Comparison of ENCODE assay signal across 13 cellular contexts in genomic region chr19:842802-843179, GRCh38. TPM values are rescaled to one million over a fixed set of nuclear protein-coding genes. Genes with fewer than 3 reads are reported as not detected.
"Had no signal": no experiment of that assay in that cellular context is flagged by ENCODE, and none has a peak within 500 bp of the region (broad histone marks: within the 10 kb centered on the region; RNA-seq: fewer than 3 reads in every experiment).

No MANE protein-coding gene starts in this region.

RNA-seq across cellular contexts. Expression of gene PRTN3, which starts 2.0 kb away (rescaled TPM):
- total RNA-seq: activated CD4-positive, alpha-beta T cell treated with anti-CD3 and anti-CD28 coated beads, Interleukin-2, amount 10 ng/mL, durations not matched to agents 24 days and 14 days; activated CD8-positive, alpha-beta memory T cell treated with anti-CD3 and anti-CD28 coated beads for 36 hours; activated CD8-positive, alpha-beta T cell treated with anti-CD3 and anti-CD28 coated beads for 36 hours; activated naive CD8-positive, alpha-beta T cell treated with anti-CD3 and anti-CD28 coated beads for 36 hours; activated T-cell treated with anti-CD3 and anti-CD28 coated beads, Interleukin-2, amount 50 U/mL, for 72 hours; activated T-helper 17 cell treated with anti-CD3 and anti-CD28 coated beads, Interleukin-2, amount 50 U/mL, for 72 hours; aorta; chondrocyte; LHCN-M2; SJCRH30; T-helper 1 cell treated with Interleukin-12 subunit alpha and Interleukin-12 subunit beta and Interleukin-4 antibody, amounts not matched to agents 30 ng/mL and 1 ng/mL, for 36 hours; T-helper 2 cell treated with Interferon-gamma antibody and Interleukin-4, amounts not matched to agents 100 ng/mL and 5 ng/mL, for 36 hours had no signal
- polyA plus RNA-seq: aorta had no signal

RNA-seq across cellular contexts. Expression of gene ELANE, which starts 9.3 kb away (rescaled TPM):
- total RNA-seq: activated CD4-positive, alpha-beta T cell treated with anti-CD3 and anti-CD28 coated beads, Interleukin-2, amount 10 ng/mL, durations not matched to agents 24 days and 14 days; activated CD8-positive, alpha-beta memory T cell treated with anti-CD3 and anti-CD28 coated beads for 36 hours; activated CD8-positive, alpha-beta T cell treated with anti-CD3 and anti-CD28 coated beads for 36 hours; activated naive CD8-positive, alpha-beta T cell treated with anti-CD3 and anti-CD28 coated beads for 36 hours; activated T-cell treated with anti-CD3 and anti-CD28 coated beads, Interleukin-2, amount 50 U/mL, for 72 hours; activated T-helper 17 cell treated with anti-CD3 and anti-CD28 coated beads, Interleukin-2, amount 50 U/mL, for 72 hours; cardiac muscle cell; chondrocyte; SJCRH30; T-helper 1 cell treated with Interleukin-12 subunit alpha and Interleukin-12 subunit beta and Interleukin-4 antibody, amounts not matched to agents 30 ng/mL and 1 ng/mL, for 36 hours; T-helper 2 cell treated with Interferon-gamma antibody and Interleukin-4, amounts not matched to agents 100 ng/mL and 5 ng/mL, for 36 hours had no signal
- polyA plus RNA-seq: aorta, cardiac muscle cell had no signal

RNA-seq across cellular contexts. Expression of gene AZU1, which starts 15.2 kb away (rescaled TPM):
- total RNA-seq: activated CD4-positive, alpha-beta T cell treated with anti-CD3 and anti-CD28 coated beads, Interleukin-2, amount 10 ng/mL, durations not matched to agents 24 days and 14 days; activated CD8-positive, alpha-beta memory T cell treated with anti-CD3 and anti-CD28 coated beads for 36 hours; activated CD8-positive, alpha-beta T cell treated with anti-CD3 and anti-CD28 coated beads for 36 hours; activated naive CD8-positive, alpha-beta T cell treated with anti-CD3 and anti-CD28 coated beads for 36 hours; activated T-cell treated with anti-CD3 and anti-CD28 coated beads, Interleukin-2, amount 50 U/mL, for 72 hours; LHCN-M2; SJCRH30; T-helper 1 cell treated with Interleukin-12 subunit alpha and Interleukin-12 subunit beta and Interleukin-4 antibody, amounts not matched to agents 30 ng/mL and 1 ng/mL, for 36 hours; T-helper 2 cell treated with Interferon-gamma antibody and Interleukin-4, amounts not matched to agents 100 ng/mL and 5 ng/mL, for 36 hours had no signal

RNA-seq across cellular contexts. Expression of gene CFD, which starts 16.7 kb away (rescaled TPM):
- total RNA-seq: LHCN-M2 had no signal

RNA-seq across cellular contexts. Expression of gene PLPPR3, which starts 21.0 kb away (rescaled TPM):
- total RNA-seq: activated CD4-positive, alpha-beta T cell treated with anti-CD3 and anti-CD28 coated beads, Interleukin-2, amount 10 ng/mL, durations not matched to agents 24 days and 14 days; activated CD8-positive, alpha-beta memory T cell treated with anti-CD3 and anti-CD28 coated beads for 36 hours; activated CD8-positive, alpha-beta T cell treated with anti-CD3 and anti-CD28 coated beads for 36 hours; activated naive CD8-positive, alpha-beta T cell treated with anti-CD3 and anti-CD28 coated beads for 36 hours; activated T-cell treated with anti-CD3 and anti-CD28 coated beads, Interleukin-2, amount 50 U/mL, for 72 hours; activated T-helper 17 cell treated with anti-CD3 and anti-CD28 coated beads, Interleukin-2, amount 50 U/mL, for 72 hours; aorta; LHCN-M2; SJCRH30; T-helper 1 cell treated with Interleukin-12 subunit alpha and Interleukin-12 subunit beta and Interleukin-4 antibody, amounts not matched to agents 30 ng/mL and 1 ng/mL, for 36 hours; T-helper 2 cell treated with Interferon-gamma antibody and Interleukin-4, amounts not matched to agents 100 ng/mL and 5 ng/mL, for 36 hours had no signal
- polyA plus RNA-seq: aorta had no signal
